ENCODE assay signal across 1 cellular context in the genomic region with DNA sequence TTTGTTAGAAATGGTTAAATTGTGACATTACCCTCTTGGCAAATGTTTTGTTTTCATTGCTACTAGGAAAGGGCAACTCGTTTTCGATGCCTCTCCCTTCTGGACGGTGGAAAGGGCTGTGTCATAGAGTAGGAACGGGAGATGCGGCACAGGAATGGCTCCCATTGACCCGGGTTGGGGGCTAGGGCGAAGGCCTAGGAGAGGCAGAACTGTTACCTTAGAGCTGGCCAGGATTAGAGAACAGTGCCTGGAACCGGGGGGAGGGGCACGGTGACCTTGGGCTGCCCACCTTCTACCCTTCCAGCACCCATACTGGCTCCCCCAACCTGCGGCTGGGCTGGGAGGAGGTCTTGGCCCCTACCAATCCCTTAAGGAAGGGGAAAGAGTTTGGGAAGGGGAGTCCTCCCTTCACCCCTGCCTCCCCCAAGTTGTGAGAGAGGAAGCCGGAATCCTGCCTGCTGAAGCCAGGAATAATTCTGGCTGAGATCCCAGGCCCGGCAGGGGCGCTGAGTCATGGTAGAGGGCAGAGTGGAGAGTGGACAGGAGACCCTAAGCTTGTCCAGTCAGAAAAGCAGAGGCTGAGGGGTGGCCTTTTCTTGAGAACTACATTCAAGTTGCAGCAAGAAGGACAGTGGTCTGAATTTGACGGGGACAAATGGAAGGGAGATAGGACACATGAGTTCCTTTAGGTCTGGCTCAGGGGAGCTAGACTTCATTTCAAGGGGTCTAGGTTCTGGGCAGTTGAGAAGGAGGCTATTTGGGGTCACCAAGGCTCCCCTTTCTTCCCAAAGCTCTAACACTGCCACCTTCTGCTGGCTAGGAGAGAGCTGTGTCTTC.
TF ChIP-seq lines count a peak whose summit lies in the region.

No MANE protein-coding gene starts in this region.

TF ChIP-seq in K562, 482 proteins besides CTCF, POLR2A, EP300 and RAD21 (continued from another document and continues in another):
- TF ChIP-seq, protein P1, sequence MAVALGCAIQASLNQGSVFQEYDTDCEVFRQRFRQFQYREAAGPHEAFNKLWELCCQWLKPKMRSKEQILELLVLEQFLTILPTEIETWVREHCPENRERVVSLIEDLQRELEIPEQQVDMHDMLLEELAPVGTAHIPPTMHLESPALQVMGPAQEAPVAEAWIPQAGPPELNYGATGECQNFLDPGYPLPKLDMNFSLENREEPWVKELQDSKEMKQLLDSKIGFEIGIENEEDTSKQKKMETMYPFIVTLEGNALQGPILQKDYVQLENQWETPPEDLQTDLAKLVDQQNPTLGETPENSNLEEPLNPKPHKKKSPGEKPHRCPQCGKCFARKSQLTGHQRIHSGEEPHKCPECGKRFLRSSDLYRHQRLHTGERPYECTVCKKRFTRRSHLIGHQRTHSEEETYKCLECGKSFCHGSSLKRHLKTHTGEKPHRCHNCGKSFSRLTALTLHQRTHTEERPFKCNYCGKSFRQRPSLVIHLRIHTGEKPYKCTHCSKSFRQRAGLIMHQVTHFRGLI (CRISPR knock-in tag; IDR thresholded peaks at IDR 0.05): no peak
- 0 out of 2 replicates have a peak, but pooled peaks have one; percentile 12 for TF ChIP-seq POLR2AphosphoS5 (IDR thresholded peaks at IDR 0.05; ENCODE audit: control insufficient read depth, insufficient read depth, low read depth, low read length)
- TF ChIP-seq DNMT1 (IDR thresholded peaks at IDR 0.05): no peak
- no peak for TF ChIP-seq ZBTB49 (CRISPR knock-in tag; IDR thresholded peaks at IDR 0.05; ENCODE audit: borderline replicate concordance)
- TF ChIP-seq ZNF184 (CRISPR knock-in tag; IDR thresholded peaks at IDR 0.05): no peak
- no peak for TF ChIP-seq ZNF445 (CRISPR knock-in tag; IDR thresholded peaks at IDR 0.05; ENCODE audit: low read depth)
- TF ChIP-seq ID3 (CRISPR knock-in tag; IDR thresholded peaks at IDR 0.05): no peak
- TF ChIP-seq ID3 (tag; IDR thresholded peaks at IDR 0.05): peak; percentile 47; the same call in 1 of the 2 replicates
- TF ChIP-seq, protein P2, sequence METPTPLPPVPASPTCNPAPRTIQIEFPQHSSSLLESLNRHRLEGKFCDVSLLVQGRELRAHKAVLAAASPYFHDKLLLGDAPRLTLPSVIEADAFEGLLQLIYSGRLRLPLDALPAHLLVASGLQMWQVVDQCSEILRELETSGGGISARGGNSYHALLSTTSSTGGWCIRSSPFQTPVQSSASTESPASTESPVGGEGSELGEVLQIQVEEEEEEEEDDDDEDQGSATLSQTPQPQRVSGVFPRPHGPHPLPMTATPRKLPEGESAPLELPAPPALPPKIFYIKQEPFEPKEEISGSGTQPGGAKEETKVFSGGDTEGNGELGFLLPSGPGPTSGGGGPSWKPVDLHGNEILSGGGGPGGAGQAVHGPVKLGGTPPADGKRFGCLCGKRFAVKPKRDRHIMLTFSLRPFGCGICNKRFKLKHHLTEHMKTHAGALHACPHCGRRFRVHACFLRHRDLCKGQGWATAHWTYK (CRISPR knock-in tag; IDR thresholded peaks at IDR 0.05): no peak
- TF ChIP-seq RBM22 (IDR thresholded peaks at IDR 0.05; ENCODE audit: low read depth, low read length, poor library complexity, severe bottlenecking): no peak
- no peak for TF ChIP-seq ZNF232 (CRISPR knock-in tag; IDR thresholded peaks at IDR 0.05)
- no peak for TF ChIP-seq HES1 (IDR thresholded peaks at IDR 0.05; ENCODE audit: low read depth)
- TF ChIP-seq JUND (IDR thresholded peaks at IDR 0.05; ENCODE audit: borderline replicate concordance, low read depth, low read length): peak; percentile 80
- peak; percentile 62; the same call in 2 of the 3 replicates for TF ChIP-seq JUND (tag; IDR thresholded peaks at IDR 0.05; ENCODE audit: borderline replicate concordance, low read depth, low read length)
- no peak for TF ChIP-seq SAP30 (IDR thresholded peaks at IDR 0.05; ENCODE audit: borderline replicate concordance, insufficient read depth, low read depth, low read length, poor library complexity, severe bottlenecking)
- TF ChIP-seq, protein P3, sequence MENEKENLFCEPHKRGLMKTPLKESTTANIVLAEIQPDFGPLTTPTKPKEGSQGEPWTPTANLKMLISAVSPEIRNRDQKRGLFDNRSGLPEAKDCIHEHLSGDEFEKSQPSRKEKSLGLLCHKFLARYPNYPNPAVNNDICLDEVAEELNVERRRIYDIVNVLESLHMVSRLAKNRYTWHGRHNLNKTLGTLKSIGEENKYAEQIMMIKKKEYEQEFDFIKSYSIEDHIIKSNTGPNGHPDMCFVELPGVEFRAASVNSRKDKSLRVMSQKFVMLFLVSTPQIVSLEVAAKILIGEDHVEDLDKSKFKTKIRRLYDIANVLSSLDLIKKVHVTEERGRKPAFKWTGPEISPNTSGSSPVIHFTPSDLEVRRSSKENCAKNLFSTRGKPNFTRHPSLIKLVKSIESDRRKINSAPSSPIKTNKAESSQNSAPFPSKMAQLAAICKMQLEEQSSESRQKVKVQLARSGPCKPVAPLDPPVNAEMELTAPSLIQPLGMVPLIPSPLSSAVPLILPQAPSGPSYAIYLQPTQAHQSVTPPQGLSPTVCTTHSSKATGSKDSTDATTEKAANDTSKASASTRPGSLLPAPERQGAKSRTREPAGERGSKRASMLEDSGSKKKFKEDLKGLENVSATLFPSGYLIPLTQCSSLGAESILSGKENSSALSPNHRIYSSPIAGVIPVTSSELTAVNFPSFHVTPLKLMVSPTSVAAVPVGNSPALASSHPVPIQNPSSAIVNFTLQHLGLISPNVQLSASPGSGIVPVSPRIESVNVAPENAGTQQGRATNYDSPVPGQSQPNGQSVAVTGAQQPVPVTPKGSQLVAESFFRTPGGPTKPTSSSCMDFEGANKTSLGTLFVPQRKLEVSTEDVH (IDR thresholded peaks at IDR 0.05; ENCODE audit: low read depth, partially characterized antibody): no peak
- TF ChIP-seq ZNF57 (CRISPR knock-in tag; IDR thresholded peaks at IDR 0.05): peak; percentile 34; the same call in 1 of the 2 replicates
- TF ChIP-seq HNRNPL (IDR thresholded peaks at IDR 0.05; ENCODE audit: low read depth, low read length): no peak
- no peak for TF ChIP-seq MEF2D (tag; conservative IDR thresholded peaks at IDR 0.05; ENCODE audit: low read depth)
- TF ChIP-seq ZNF77 (CRISPR knock-in tag; IDR thresholded peaks at IDR 0.05): no peak
- TF ChIP-seq RCOR1 (IDR thresholded peaks at IDR 0.05; ENCODE audit: borderline replicate concordance in 1 of 2, low read depth in 2 of 2, low read length in 2 of 2): peak in 1 of 2 experiments; percentile 15; a peak in 1 of 4 replicates
- TF ChIP-seq XRCC3 (IDR thresholded peaks at IDR 0.05): no peak
- no peak for TF ChIP-seq MED1 (CRISPR knock-in tag; IDR thresholded peaks at IDR 0.05; ENCODE audit: borderline replicate concordance)
- TF ChIP-seq NRF1 (conservative IDR thresholded peaks at IDR 0.05 in 1 of 2, IDR thresholded peaks at IDR 0.05 in 1 of 2): 0 out of 4 replicates have a peak, but pooled peaks of 1 of the 2 experiments have one; percentile 13
- peak in 1 of 2 experiments; percentile 46; a peak in 1 of 4 replicates for TF ChIP-seq HDAC1 (IDR thresholded peaks at IDR 0.05)
- TF ChIP-seq HOXB6 (CRISPR knock-in tag; IDR thresholded peaks at IDR 0.05; ENCODE audit: borderline replicate concordance): no peak
- no peak for TF ChIP-seq NELFE (IDR thresholded peaks at IDR 0.05; ENCODE audit: insufficient read depth, insufficient read length)
- TF ChIP-seq ATF7 (IDR thresholded peaks at IDR 0.05): peak; percentile 36
- no peak for TF ChIP-seq RBM34 (IDR thresholded peaks at IDR 0.05; ENCODE audit: borderline replicate concordance, insufficient read depth, low read length)
- no peak for TF ChIP-seq RNF2 (IDR thresholded peaks at IDR 0.05)
- TF ChIP-seq ETV1 (tag; conservative IDR thresholded peaks at IDR 0.05; ENCODE audit: low read depth): 0 out of 2 replicates have a peak, but pooled peaks have one; percentile 25
- TF ChIP-seq ARHGAP35 (IDR thresholded peaks at IDR 0.05; ENCODE audit: partially characterized antibody): no peak
- TF ChIP-seq, protein P4, sequence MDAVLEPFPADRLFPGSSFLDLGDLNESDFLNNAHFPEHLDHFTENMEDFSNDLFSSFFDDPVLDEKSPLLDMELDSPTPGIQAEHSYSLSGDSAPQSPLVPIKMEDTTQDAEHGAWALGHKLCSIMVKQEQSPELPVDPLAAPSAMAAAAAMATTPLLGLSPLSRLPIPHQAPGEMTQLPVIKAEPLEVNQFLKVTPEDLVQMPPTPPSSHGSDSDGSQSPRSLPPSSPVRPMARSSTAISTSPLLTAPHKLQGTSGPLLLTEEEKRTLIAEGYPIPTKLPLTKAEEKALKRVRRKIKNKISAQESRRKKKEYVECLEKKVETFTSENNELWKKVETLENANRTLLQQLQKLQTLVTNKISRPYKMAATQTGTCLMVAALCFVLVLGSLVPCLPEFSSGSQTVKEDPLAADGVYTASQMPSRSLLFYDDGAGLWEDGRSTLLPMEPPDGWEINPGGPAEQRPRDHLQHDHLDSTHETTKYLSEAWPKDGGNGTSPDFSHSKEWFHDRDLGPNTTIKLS (IDR thresholded peaks at IDR 0.05; ENCODE audit: borderline replicate concordance, low read depth): peak; percentile 25; the same call in 1 of the 2 replicates
- TF ChIP-seq BMI1 (IDR thresholded peaks at IDR 0.05; ENCODE audit: low read length): no peak
- 0 out of 2 replicates have a peak, but pooled peaks have one; percentile 7 for TF ChIP-seq NR2C2 (CRISPR knock-in tag; IDR thresholded peaks at IDR 0.05)
- TF ChIP-seq NR2C2 (tag; IDR thresholded peaks at IDR 0.05): peak; percentile 87
- peak; percentile 14 for TF ChIP-seq CXXC5 (CRISPR knock-in tag; IDR thresholded peaks at IDR 0.05)
- no peak for TF ChIP-seq ZNF699 (CRISPR knock-in tag; IDR thresholded peaks at IDR 0.05; ENCODE audit: insufficient replicate concordance)
- TF ChIP-seq BACH1 (tag; IDR thresholded peaks at IDR 0.05): peak; percentile 92
- TF ChIP-seq KDM1A (IDR thresholded peaks at IDR 0.05): no peak
- no peak for TF ChIP-seq GATAD2A (IDR thresholded peaks at IDR 0.05)
- TF ChIP-seq DPF2 (IDR thresholded peaks at IDR 0.05): peak; percentile 86
- no peak for TF ChIP-seq SIN3B (IDR thresholded peaks at IDR 0.05; ENCODE audit: low read depth)
- peak; percentile 51; the same call in 1 of the 2 replicates for TF ChIP-seq ZNF740 (CRISPR knock-in tag; IDR thresholded peaks at IDR 0.05)
- 0 out of 4 replicates have a peak, but pooled peaks of 1 of the 2 experiments have one; percentile 38 for TF ChIP-seq ZNF740 (tag; IDR thresholded peaks at IDR 0.05)
- peak; percentile 45 for TF ChIP-seq NFRKB (IDR thresholded peaks at IDR 0.05; ENCODE audit: low read depth)
- no peak for TF ChIP-seq RUNX1 (IDR thresholded peaks at IDR 0.05; ENCODE audit: low read depth)
- no peak for TF ChIP-seq TCF7 (IDR thresholded peaks at IDR 0.05; ENCODE audit: borderline replicate concordance)
- peak; percentile 66; the same call in 1 of the 2 replicates for TF ChIP-seq SPI1 (IDR thresholded peaks at IDR 0.05; ENCODE audit: borderline replicate concordance, low read depth, low read length)
- TF ChIP-seq, protein P5, sequence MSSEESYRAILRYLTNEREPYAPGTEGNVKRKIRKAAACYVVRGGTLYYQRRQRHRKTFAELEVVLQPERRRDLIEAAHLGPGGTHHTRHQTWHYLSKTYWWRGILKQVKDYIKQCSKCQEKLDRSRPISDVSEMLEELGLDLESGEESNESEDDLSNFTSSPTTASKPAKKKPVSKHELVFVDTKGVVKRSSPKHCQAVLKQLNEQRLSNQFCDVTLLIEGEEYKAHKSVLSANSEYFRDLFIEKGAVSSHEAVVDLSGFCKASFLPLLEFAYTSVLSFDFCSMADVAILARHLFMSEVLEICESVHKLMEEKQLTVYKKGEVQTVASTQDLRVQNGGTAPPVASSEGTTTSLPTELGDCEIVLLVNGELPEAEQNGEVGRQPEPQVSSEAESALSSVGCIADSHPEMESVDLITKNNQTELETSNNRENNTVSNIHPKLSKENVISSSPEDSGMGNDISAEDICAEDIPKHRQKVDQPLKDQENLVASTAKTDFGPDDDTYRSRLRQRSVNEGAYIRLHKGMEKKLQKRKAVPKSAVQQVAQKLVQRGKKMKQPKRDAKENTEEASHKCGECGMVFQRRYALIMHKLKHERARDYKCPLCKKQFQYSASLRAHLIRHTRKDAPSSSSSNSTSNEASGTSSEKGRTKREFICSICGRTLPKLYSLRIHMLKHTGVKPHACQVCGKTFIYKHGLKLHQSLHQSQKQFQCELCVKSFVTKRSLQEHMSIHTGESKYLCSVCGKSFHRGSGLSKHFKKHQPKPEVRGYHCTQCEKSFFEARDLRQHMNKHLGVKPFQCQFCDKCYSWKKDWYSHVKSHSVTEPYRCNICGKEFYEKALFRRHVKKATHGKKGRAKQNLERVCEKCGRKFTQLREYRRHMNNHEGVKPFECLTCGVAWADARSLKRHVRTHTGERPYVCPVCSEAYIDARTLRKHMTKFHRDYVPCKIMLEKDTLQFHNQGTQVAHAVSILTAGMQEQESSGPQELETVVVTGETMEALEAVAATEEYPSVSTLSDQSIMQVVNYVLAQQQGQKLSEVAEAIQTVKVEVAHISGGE (CRISPR knock-in tag; IDR thresholded peaks at IDR 0.05): no peak; a peak in 1 of 6 replicates
- TF ChIP-seq PHB (CRISPR knock-in tag; IDR thresholded peaks at IDR 0.05): no peak
